In genomic region chr10:17227367-17228080, GRCh38 we compare ENCODE assay signal across 8 cellular contexts. TPM values are rescaled to one million over a fixed set of nuclear protein-coding genes. Genes with fewer than 3 reads are reported as not detected.
DNase-seq lines count a peak whose midpoint lies in the region; ATAC-seq and TF ChIP-seq lines count a peak whose summit lies in the region.

No MANE protein-coding gene starts in this region.

- peaks cover 13% of the 10 kb centered on the region; the same call in 1 of the 2 replicates for H3K27me3 ChIP-seq in PC-9 (ENCODE audit: insufficient read depth, low read depth)

- H3K36me3 ChIP-seq in PC-9 (ENCODE audit: low read depth), result no peaks in the 10 kb centered on the region

- H3K9me3 ChIP-seq in PC-9 (ENCODE audit: insufficient read depth, low read depth), result no peaks in the 10 kb centered on the region

- H3K79me2 ChIP-seq in PC-9 (ENCODE audit: low read depth), result no peaks in the 10 kb centered on the region

- H3K4me3 ChIP-seq in PC-9, result no peak overlapping the region

- peak overlapping the region; percentile 96 for H3K4me3 Mint-ChIP-seq in activated CD4-positive, alpha-beta T cell treated with anti-CD3 and anti-CD28 coated beads, Interleukin-2, amount 10 ng/mL, durations not matched to agents 24 days and 14 days
- peak overlapping the region; percentile 93 for H3K4me3 Mint-ChIP-seq in dendritic cell treated with granulocyte-macrophage colony-stimulating factor and Interleukin-4, amounts not matched to agents 40 ng/mL and 50 ng/mL, for 4 days
- peak overlapping the region; percentile 86 for H3K4me3 Mint-ChIP-seq in natural killer cell treated with Interleukin-12 subunit alpha and Interleukin-12 subunit beta and Interleukin-15 and Interleukin-18, amount 100 ng/mL, for 72 hours

- H3K27ac ChIP-seq in PC-9, result no peak overlapping the region

- peaks cover 42% of the 10 kb centered on the region for H3K4me1 Mint-ChIP-seq in activated CD4-positive, alpha-beta T cell treated with anti-CD3 and anti-CD28 coated beads, Interleukin-2, amount 10 ng/mL, durations not matched to agents 24 days and 14 days
- H3K4me1 Mint-ChIP-seq in dendritic cell treated with granulocyte-macrophage colony-stimulating factor and Interleukin-4, amounts not matched to agents 40 ng/mL and 50 ng/mL, for 4 days (ENCODE audit: low read depth), result peaks cover 52% of the 10 kb centered on the region
- H3K4me1 Mint-ChIP-seq in natural killer cell treated with Interleukin-12 subunit alpha and Interleukin-12 subunit beta and Interleukin-15 and Interleukin-18, amount 100 ng/mL, for 72 hours (ENCODE audit: low read depth in 2 of 2), result peaks cover 53 to 59% of the 10 kb centered on the region in 2 donors

- ATAC-seq in HG02623 (IDR thresholded peaks at IDR 0.05; ENCODE audit: unreplicated experiment), result peak; percentile 28
- ATAC-seq in natural killer cell treated with Interleukin-12 subunit alpha and Interleukin-12 subunit beta and Interleukin-15 and Interleukin-18, amount 100 ng/mL, for 72 hours, result peak; percentile 10 to 16

- peak; percentile 83 for DNase-seq in activated CD4-positive, alpha-beta T cell treated with anti-CD3 and anti-CD28 coated beads, Interleukin-2, amount 10 ng/mL, durations not matched to agents 24 days and 14 days
- no peak for DNase-seq in activated CD4-positive, alpha-beta T cell treated with anti-CD3 and anti-CD28 coated beads, Interleukin-2, amount 50 U/mL, for 4 hours
- no peak for DNase-seq in PC-9
- DNase-seq in natural killer cell treated with Interleukin-12 subunit alpha and Interleukin-12 subunit beta and Interleukin-15 and Interleukin-18, amount 100 ng/mL, for 72 hours (ENCODE audit: low spot score), result peak; percentile 65
- no peak for DNase-seq in NCI-H1417 treated with DMSO at 0.1 percent for 48 hours (lab: John Stamatoyannopoulos, UW)
- no peak for DNase-seq in activated effector memory CD4-positive, alpha-beta T cell treated with anti-CD3 and anti-CD28 coated beads, Interleukin-2, amount 50 U/mL, for 16 hours

- CTCF ChIA-PET in PC-9 (lab: Charles Lee), result no interaction called here

- no peaks in the 10 kb centered on the region for H4K20me1 ChIP-seq in PC-9 (ENCODE audit: insufficient read depth)

- H3K9me2 ChIP-seq in PC-9 (ENCODE audit: insufficient read depth), result no peaks in the 10 kb centered on the region

- no TSS peak for BruUV-seq in PC-9 (replicated peaks; lab: Mats Ljungman, UMichigan)

- peak overlapping the region; percentile 95 for H3K27ac Mint-ChIP-seq in activated CD4-positive, alpha-beta T cell treated with anti-CD3 and anti-CD28 coated beads, Interleukin-2, amount 10 ng/mL, durations not matched to agents 24 days and 14 days
- H3K27ac Mint-ChIP-seq in dendritic cell treated with granulocyte-macrophage colony-stimulating factor and Interleukin-4, amounts not matched to agents 40 ng/mL and 50 ng/mL, for 4 days, result peak overlapping the region; percentile 100
- peak overlapping the region; percentile 92 to 95 for H3K27ac Mint-ChIP-seq in natural killer cell treated with Interleukin-12 subunit alpha and Interleukin-12 subunit beta and Interleukin-15 and Interleukin-18, amount 100 ng/mL, for 72 hours

- H3F3A ChIP-seq in PC-9 (ENCODE audit: insufficient read depth, low read depth), result peaks cover 14% of the 10 kb centered on the region

- H2AFZ ChIP-seq in PC-9, result no peak overlapping the region

- peaks cover 2% of the 10 kb centered on the region for H3K27me3 Mint-ChIP-seq in activated CD4-positive, alpha-beta T cell treated with anti-CD3 and anti-CD28 coated beads, Interleukin-2, amount 10 ng/mL, durations not matched to agents 24 days and 14 days
- H3K27me3 Mint-ChIP-seq in dendritic cell treated with granulocyte-macrophage colony-stimulating factor and Interleukin-4, amounts not matched to agents 40 ng/mL and 50 ng/mL, for 4 days, result no peaks in the 10 kb centered on the region
- H3K27me3 Mint-ChIP-seq in natural killer cell treated with Interleukin-12 subunit alpha and Interleukin-12 subunit beta and Interleukin-15 and Interleukin-18, amount 100 ng/mL, for 72 hours, result no peaks in the 10 kb centered on the region

- H3K4me1 ChIP-seq in PC-9 (replicated peaks; ENCODE audit: insufficient read depth), result peaks cover 9% of the 10 kb centered on the region

- intact Hi-C loops in activated CD4-positive, alpha-beta T cell treated with anti-CD3 and anti-CD28 coated beads, Interleukin-2, amount 10 ng/mL, durations not matched to agents 24 days and 14 days (cut with micrococcal nuclease), result loop anchor here (1.0 to 5.0 kb wide), 9 partner anchors 11 to 415 kb away; partner anchors contain the start of genes RSU1, STAM and TRDMT1
- intact Hi-C loops in PC-9 (cut with micrococcal nuclease; ENCODE audit: unreplicated experiment), result no loop called here
- intact Hi-C loops in dendritic cell treated with granulocyte-macrophage colony-stimulating factor and Interleukin-4, amounts not matched to agents 40 ng/mL and 50 ng/mL, for 4 days (cut with micrococcal nuclease), result loop anchor here (1.0 to 10.0 kb wide), 3 partner anchors 11 to 203 kb away; no protein-coding TSS in a partner anchor

- peak; percentile 37; the same call in 1 of the 2 replicates for TF ChIP-seq CTCF in PC-9 (conservative IDR thresholded peaks at IDR 0.05)

- peak overlapping the region; percentile 56; the same call in 1 of the 2 replicates for H3K4me2 ChIP-seq in PC-9

- H3K9me3 Mint-ChIP-seq in activated CD4-positive, alpha-beta T cell treated with anti-CD3 and anti-CD28 coated beads, Interleukin-2, amount 10 ng/mL, durations not matched to agents 24 days and 14 days, result no peaks in the 10 kb centered on the region
- H3K9me3 Mint-ChIP-seq in dendritic cell treated with granulocyte-macrophage colony-stimulating factor and Interleukin-4, amounts not matched to agents 40 ng/mL and 50 ng/mL, for 4 days, result no peaks in the 10 kb centered on the region
- no peaks in the 10 kb centered on the region for H3K9me3 Mint-ChIP-seq in natural killer cell treated with Interleukin-12 subunit alpha and Interleukin-12 subunit beta and Interleukin-15 and Interleukin-18, amount 100 ng/mL, for 72 hours

- POLR2A ChIA-PET in PC-9 (lab: Charles Lee; ENCODE audit: unreplicated experiment), result no interaction called here

- H3K36me3 Mint-ChIP-seq in activated CD4-positive, alpha-beta T cell treated with anti-CD3 and anti-CD28 coated beads, Interleukin-2, amount 10 ng/mL, durations not matched to agents 24 days and 14 days (ENCODE audit: low read depth), result peaks cover 34% of the 10 kb centered on the region
- H3K36me3 Mint-ChIP-seq in dendritic cell treated with granulocyte-macrophage colony-stimulating factor and Interleukin-4, amounts not matched to agents 40 ng/mL and 50 ng/mL, for 4 days (ENCODE audit: low read depth), result peaks cover 47% of the 10 kb centered on the region
- peaks cover 17% of the 10 kb centered on the region for H3K36me3 Mint-ChIP-seq in natural killer cell treated with Interleukin-12 subunit alpha and Interleukin-12 subunit beta and Interleukin-15 and Interleukin-18, amount 100 ng/mL, for 72 hours

RNA-seq across cellular contexts. Expression of gene VIM, which starts 0.5 kb away (rescaled TPM):
- total RNA-seq in activated CD4-positive, alpha-beta T cell treated with anti-CD3 and anti-CD28 coated beads, Interleukin-2, amount 10 ng/mL, durations not matched to agents 24 days and 14 days, result 178 and 182 TPM in 2 replicates
- total RNA-seq in PC-9 (2021), result 14.8 TPM in 2 replicates
- total RNA-seq in natural killer cell treated with Interleukin-12 subunit alpha and Interleukin-12 subunit beta and Interleukin-15 and Interleukin-18, amount 100 ng/mL, for 72 hours, result 100 to 1,000 TPM; 587 to 647 TPM

RNA-seq across cellular contexts. Expression of gene TRDMT1, which starts 26.1 kb away (rescaled TPM):
- total RNA-seq in activated CD4-positive, alpha-beta T cell treated with anti-CD3 and anti-CD28 coated beads, Interleukin-2, amount 10 ng/mL, durations not matched to agents 24 days and 14 days, result 3.9 and 5.6 TPM in 2 replicates
- total RNA-seq in PC-9 (2021), result 3.2 and 4.2 TPM in 2 replicates
- total RNA-seq in natural killer cell treated with Interleukin-12 subunit alpha and Interleukin-12 subunit beta and Interleukin-15 and Interleukin-18, amount 100 ng/mL, for 72 hours, result 10 to 100 TPM in 1 of 2 donors, 1 to 10 TPM in 1; 8.1 to 15.2 TPM

Comparison
In these comparisons a context has a peak if more than half of its experiments do, and no peak if none do; other contexts are left out.
1. DNase-seq: peak in activated CD4-positive, alpha-beta T cell treated with anti-CD3 and anti-CD28 coated beads, Interleukin-2, amount 10 ng/mL, durations not matched to agents 24 days and 14 days (single experiment) and natural killer cell treated with Interleukin-12 subunit alpha and Interleukin-12 subunit beta and Interleukin-15 and Interleukin-18, amount 100 ng/mL, for 72 hours (single experiment); none in activated CD4-positive, alpha-beta T cell treated with anti-CD3 and anti-CD28 coated beads, Interleukin-2, amount 50 U/mL, for 4 hours (0 of 2), PC-9 (0 of 2), NCI-H1417 treated with DMSO at 0.1 percent for 48 hours (single experiment) and activated effector memory CD4-positive, alpha-beta T cell treated with anti-CD3 and anti-CD28 coated beads, Interleukin-2, amount 50 U/mL, for 16 hours (single experiment).
2. RNA of gene VIM, which starts 0.5 kb away (total RNA-seq): 587 to 647 TPM in natural killer cell treated with Interleukin-12 subunit alpha and Interleukin-12 subunit beta and Interleukin-15 and Interleukin-18, amount 100 ng/mL, for 72 hours and 178 to 182 TPM in activated CD4-positive, alpha-beta T cell treated with anti-CD3 and anti-CD28 coated beads, Interleukin-2, amount 10 ng/mL, durations not matched to agents 24 days and 14 days; 14.8 TPM in PC-9; every median in the first group is over 10 times any median in the second.
3. Peak in every context shown above with its lines, with median percentiles within 50 percentile points of each other: H3K27ac Mint-ChIP-seq and H3K4me3 Mint-ChIP-seq.